In genomic region chr7:49433794-49434193, GRCh38 we compare ENCODE assay signal across 26 cellular contexts.
"Had no signal": no experiment of that assay in that cellular context is flagged by ENCODE, and none has a peak within 500 bp of the region (broad histone marks: within the 10 kb centered on the region; RNA-seq: fewer than 3 reads in every experiment).

No MANE protein-coding gene starts in this region.

- FAIRE-seq: colon, endothelial cell of umbilical vein, frontal cortex had no signal

- H3K27ac ChIP-seq: ascending aorta, dorsolateral prefrontal cortex, sigmoid colon, transverse colon, uterus, VCaP had no signal

- H3K36me3 ChIP-seq: ascending aorta, sigmoid colon, transverse colon, uterus had no signal

- H3K9me3 ChIP-seq: ascending aorta, sigmoid colon, transverse colon, uterus had no signal

- DNase-seq: activated CD4-positive, alpha-beta T cell treated with anti-CD3 and anti-CD28 coated beads, Interleukin-2, amount 50 U/mL, for 1 hour; activated CD4-positive, CD25-positive, alpha-beta regulatory T cell treated with anti-CD3 and anti-CD28 coated beads, Interleukin-2, amount 50 U/mL, for 72 hours; activated CD8-positive, alpha-beta memory T cell treated with anti-CD3 and anti-CD28 coated beads, Interleukin-2, amount 50 U/mL, for 4 hours; activated T-cell treated with anti-CD3 and anti-CD28 coated beads, Interleukin-2, amount 50 U/mL, for 24 hours; central memory CD4-positive, alpha-beta T cell; dorsolateral prefrontal cortex; effector memory CD8-positive, alpha-beta T cell; hypothalamus; left ventricle myocardium superior; mammary epithelial cell; natural killer cell; retina; sigmoid colon; stimulated activated CD4-positive, alpha-beta T cell treated with anti-CD3 and anti-CD28 coated beads, Interleukin-15, amount 100 ng/mL, for 24 hours; transverse colon; uterus had no signal

- ATAC-seq: activated naive CD4-positive, alpha-beta T cell treated with anti-CD3 and anti-CD28 coated beads, Interleukin-2, amount 50 U/mL, for 72 hours; activated T-helper 17 cell treated with anti-CD3 and anti-CD28 coated beads, Interleukin-2, amount 50 U/mL, for 72 hours; effector memory CD8-positive, alpha-beta T cell; esophagus mucosa; left ventricle myocardium superior; natural killer cell; stimulated activated memory B cell treated with anti-CD40 and anti-IgM and Interleukin-4, amounts not matched to agents 10 μg/mL and 1 μg/mL and 100 μg/mL, for 72 hours had no signal

- H3K4me2 ChIP-seq: smooth muscle cell had no signal

- H3K4me3 ChIP-seq: ascending aorta, dorsolateral prefrontal cortex, sigmoid colon, smooth muscle cell, transverse colon, uterus had no signal

- H3K27me3 ChIP-seq: ascending aorta, sigmoid colon, transverse colon, uterus had no signal

- H3K4me1 ChIP-seq: ascending aorta, transverse colon, uterus had no signal
